ENCODE assay signal across 8 cellular contexts in the genomic region with DNA sequence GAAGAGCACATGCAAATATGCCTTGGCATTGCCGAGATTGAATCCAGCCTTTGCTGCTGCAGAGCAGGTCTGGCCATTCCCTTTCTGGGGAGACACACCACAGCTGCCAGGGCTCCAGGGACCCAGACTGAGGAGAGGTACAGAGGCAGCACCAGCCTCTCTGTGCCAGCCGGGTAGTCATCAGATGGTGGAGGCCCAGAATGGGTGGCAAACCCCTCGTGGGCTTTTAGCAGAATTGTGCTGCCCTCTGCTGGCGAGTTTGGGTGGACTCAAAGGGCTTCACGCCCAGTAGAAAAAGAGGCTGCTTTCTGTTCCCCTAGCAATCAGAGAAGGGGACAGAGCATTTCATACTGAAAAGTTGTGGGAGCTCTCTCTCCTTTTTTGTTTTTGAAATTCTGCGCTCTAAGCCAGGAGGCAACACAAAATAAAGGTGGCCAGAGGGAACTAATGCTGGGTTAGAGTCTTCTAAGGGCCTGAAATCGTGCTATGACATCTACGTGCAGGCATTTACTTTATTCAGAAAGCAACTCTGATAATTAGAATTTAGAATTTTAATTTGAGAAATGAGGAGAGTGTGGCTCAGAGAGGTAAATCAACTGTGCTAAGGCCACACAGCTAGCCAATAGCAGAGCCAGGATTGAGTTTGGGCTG.
DNase-seq lines count a peak whose midpoint lies in the region; ATAC-seq and TF ChIP-seq lines count a peak whose summit lies in the region.

No MANE protein-coding gene starts in this region.

- H3K36me3 ChIP-seq in A673 (ENCODE audit: insufficient read depth, low read length, poor library complexity, severe bottlenecking) (no peaks in the 10 kb centered on the region), esophagus squamous epithelium (no peaks in the 10 kb centered on the region)

- DNase-seq in A673 (ENCODE audit: low spot score) (peak; percentile 72), HPDE6-E6E7 (ENCODE audit: extremely low spot score) (peak; percentile 47), NOMO-1 treated with DMSO at 0.1 percent for 48 hours (lab: John Stamatoyannopoulos, UW; ENCODE audit: unreplicated experiment) (peak; percentile 56), esophagus squamous epithelium (lab: John Stamatoyannopoulos, UW) (no peak)
- peak; percentile 92 for DNase-seq in activated CD8-positive, alpha-beta memory T cell treated with anti-CD3 and anti-CD28 coated beads, Interleukin-2, amount 50 U/mL, for 48 hours
- no peak for DNase-seq in natural killer cell treated with Interleukin-12 subunit alpha and Interleukin-12 subunit beta and Interleukin-15 and Interleukin-18, amount 100 ng/mL, for 72 hours (ENCODE audit: low spot score)
- peak in 5 of 6 experiments; percentile 7 to 55 (median 21) for DNase-seq in stimulated activated naive CD4-positive, alpha-beta T cell (lab: John Stamatoyannopoulos, UW)

- no peaks in the 10 kb centered on the region for H3K9me3 ChIP-seq in A673 (ENCODE audit: low read depth, low read length, poor library complexity, severe bottlenecking)
- H3K9me3 ChIP-seq in esophagus squamous epithelium = no peaks in the 10 kb centered on the region

- H3K4me1 ChIP-seq in A673 (ENCODE audit: insufficient read depth, low read length, poor library complexity, severe bottlenecking) (no peaks in the 10 kb centered on the region), esophagus squamous epithelium (peaks cover 0 to 4% (median 0%) of the 10 kb centered on the region in 3 donors)

- H3K4me3 Mint-ChIP-seq in natural killer cell treated with Interleukin-12 subunit alpha and Interleukin-12 subunit beta and Interleukin-15 and Interleukin-18, amount 100 ng/mL, for 72 hours = no peak overlapping the region

- no peaks in the 10 kb centered on the region for H3K9me3 Mint-ChIP-seq in natural killer cell treated with Interleukin-12 subunit alpha and Interleukin-12 subunit beta and Interleukin-15 and Interleukin-18, amount 100 ng/mL, for 72 hours

- H3K27ac ChIP-seq in A673 (ENCODE audit: low read depth, low read length, poor library complexity, severe bottlenecking) = no peak overlapping the region
- no peak overlapping the region for H3K27ac ChIP-seq in esophagus squamous epithelium

- H3K36me3 Mint-ChIP-seq in natural killer cell treated with Interleukin-12 subunit alpha and Interleukin-12 subunit beta and Interleukin-15 and Interleukin-18, amount 100 ng/mL, for 72 hours = no peaks in the 10 kb centered on the region

- BruUV-seq in A673 (replicated peaks; lab: Mats Ljungman, UMichigan) = no TSS peak

- intact Hi-C loops in A673 (cut with micrococcal nuclease; ENCODE audit: unreplicated experiment) (loop anchor here (1.0 to 5.0 kb wide), 4 partner anchors 227 to 483 kb away; no protein-coding TSS in a partner anchor), esophagus squamous epithelium (cut with DNase I) (loop anchor here (5.0 to 10.0 kb wide), 2 partner anchors 242 to 299 kb away; no protein-coding TSS in a partner anchor)

- H3K27me3 Mint-ChIP-seq in natural killer cell treated with Interleukin-12 subunit alpha and Interleukin-12 subunit beta and Interleukin-15 and Interleukin-18, amount 100 ng/mL, for 72 hours = peaks cover 6 to 16% of the 10 kb centered on the region in 2 donors

- CTCF ChIA-PET in A673 (lab: Charles Lee) = interaction anchor here (0.6 kb wide), 1 partner anchor 482 kb away, joined by 8 read pairs; no protein-coding TSS in a partner anchor

- peaks cover 0 to 3% of the 10 kb centered on the region in 2 donors for H3K4me1 Mint-ChIP-seq in natural killer cell treated with Interleukin-12 subunit alpha and Interleukin-12 subunit beta and Interleukin-15 and Interleukin-18, amount 100 ng/mL, for 72 hours (ENCODE audit: low read depth in 2 of 2)

- no peak overlapping the region for H3K4me3 ChIP-seq in A673 (ENCODE audit: low read depth, low read length, poor library complexity, severe bottlenecking)
- no peak overlapping the region for H3K4me3 ChIP-seq in esophagus squamous epithelium

- no peak overlapping the region for H3K27ac Mint-ChIP-seq in natural killer cell treated with Interleukin-12 subunit alpha and Interleukin-12 subunit beta and Interleukin-15 and Interleukin-18, amount 100 ng/mL, for 72 hours

- TF ChIP-seq POLR2A in GM18505 (IDR thresholded peaks at IDR 0.05; ENCODE audit: borderline replicate concordance, extremely low read depth, insufficient read depth, insufficient read length) (no peak), esophagus squamous epithelium (IDR thresholded peaks at IDR 0.05) (no peak)

- 38 to 40% methylated on average over 6 to 8 of the region's 8 CpGs for WGBS in esophagus squamous epithelium, 2 donors

- ATAC-seq in GM18505 (IDR thresholded peaks at IDR 0.05; ENCODE audit: unreplicated experiment) = peak; percentile 63
- peak; percentile 48 to 51 for ATAC-seq in natural killer cell treated with Interleukin-12 subunit alpha and Interleukin-12 subunit beta and Interleukin-15 and Interleukin-18, amount 100 ng/mL, for 72 hours

- POLR2A ChIA-PET in A673 (lab: Charles Lee; ENCODE audit: low non-redundant PET) = no interaction called here

- peak; percentile 72 for TF ChIP-seq CTCF in A673 (conservative IDR thresholded peaks at IDR 0.05; ENCODE audit: low read depth, low read length)
- peak; percentile 66 to 92 (median 86) for TF ChIP-seq CTCF in esophagus squamous epithelium (IDR thresholded peaks at IDR 0.05)

- H3K27me3 ChIP-seq in A673 (replicated peaks; ENCODE audit: insufficient read depth, low read depth, low read length, poor library complexity) (no peaks in the 10 kb centered on the region), esophagus squamous epithelium (peaks cover 0 to 13% (median 0%) of the 10 kb centered on the region in 4 donors)

Comparison
In these comparisons a context has a peak if more than half of its experiments do, and no peak if none do; other contexts are left out.
1. DNase-seq: peak in A673 (single experiment), HPDE6-E6E7 (single experiment), NOMO-1 treated with DMSO at 0.1 percent for 48 hours (single experiment), activated CD8-positive, alpha-beta memory T cell treated with anti-CD3 and anti-CD28 coated beads, Interleukin-2, amount 50 U/mL, for 48 hours (single experiment) and stimulated activated naive CD4-positive, alpha-beta T cell (5 of 6); none in esophagus squamous epithelium (single experiment) and natural killer cell treated with Interleukin-12 subunit alpha and Interleukin-12 subunit beta and Interleukin-15 and Interleukin-18, amount 100 ng/mL, for 72 hours (single experiment).